16 cellular contexts compared by ENCODE assay signal in the genomic region with DNA sequence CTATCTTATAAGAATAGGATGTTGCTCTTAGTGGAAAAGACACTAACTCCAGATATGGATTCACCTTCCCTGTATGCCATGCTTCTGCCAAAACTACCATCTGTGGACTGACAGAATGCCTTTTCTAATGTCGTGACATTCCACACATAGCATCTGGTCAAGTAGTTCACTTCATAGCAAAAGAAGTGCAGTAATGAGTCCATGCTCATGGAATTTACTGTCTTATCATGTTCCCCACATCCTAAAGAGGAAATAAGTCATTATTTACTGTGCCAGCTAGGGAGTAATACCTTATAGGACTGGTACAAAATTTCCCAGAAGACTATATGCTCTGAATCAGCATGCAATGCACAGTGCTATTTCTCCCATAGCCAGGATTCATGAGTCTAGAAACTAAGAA.
A peak's percentile ranks its signal among the peaks of the same experiment; 100 is the strongest.
DNase-seq lines count a peak whose midpoint lies in the region; ATAC-seq and TF ChIP-seq lines count a peak whose summit lies in the region.
"Had no signal": no experiment of that assay in that cellular context is flagged by ENCODE, and none has a peak within 500 bp of the region (broad histone marks: within the 10 kb centered on the region; RNA-seq: fewer than 3 reads in every experiment).

No MANE protein-coding gene starts in this region.

- DNase-seq in EL (peak; percentile 90), RKO (ENCODE audit: low spot score) (peak; percentile 42), choroid plexus epithelial cell (ENCODE audit: low read depth) (peak; percentile 59), kidney tubule cell (ENCODE audit: low spot score) (peak; percentile 80), psoas muscle (no peak), adrenal gland (no peak), DMS153 treated with DMSO at 0.1 percent for 48 hours (lab: John Stamatoyannopoulos, UW; ENCODE audit: unreplicated experiment) (no peak)
- DNase-seq: dorsolateral prefrontal cortex; kidney; naive B cell; NCI-H1048; NCI-H2227 treated with DMSO at 0.1 percent for 48 hours; retina; stimulated activated CD4-positive, alpha-beta T cell treated with anti-CD3 and anti-CD28 coated beads, Interleukin-2, amount 100 ng/mL, for 24 hours had no signal

- H3K4me1 ChIP-seq in psoas muscle = no peaks in the 10 kb centered on the region
- H3K4me1 ChIP-seq in adrenal gland (replicated peaks in 1 of 2) = no peaks in the 10 kb centered on the region
- H3K4me1 ChIP-seq: tibial nerve had no signal

- H3K4me3 ChIP-seq in choroid plexus epithelial cell (ENCODE audit: low read depth, low read length) (no peak overlapping the region), psoas muscle (no peak overlapping the region), adrenal gland (no peak overlapping the region)
- H3K4me3 ChIP-seq: dorsolateral prefrontal cortex, tibial nerve had no signal

- H3K27ac ChIP-seq in psoas muscle (no peak overlapping the region), adrenal gland (no peak overlapping the region)
- H3K27ac ChIP-seq: dorsolateral prefrontal cortex, tibial nerve had no signal

- TF ChIP-seq CTCF in choroid plexus epithelial cell (conservative IDR thresholded peaks at IDR 0.05; ENCODE audit: low read depth, low read length) (no peak), psoas muscle (IDR thresholded peaks at IDR 0.05) (no peak), adrenal gland (IDR thresholded peaks at IDR 0.05) (no peak)

- intact Hi-C loops in psoas muscle (cut with DNase I) (no loop called here), adrenal gland (cut with DNase I) (no loop called here)

- no peak for ATAC-seq in psoas muscle
- ATAC-seq in HG03039 (IDR thresholded peaks at IDR 0.05; ENCODE audit: unreplicated experiment) = no peak

- H3K9me3 ChIP-seq in psoas muscle = no peaks in the 10 kb centered on the region
- no peaks in the 10 kb centered on the region for H3K9me3 ChIP-seq in adrenal gland (replicated peaks in 1 of 3)
- H3K9me3 ChIP-seq: tibial nerve had no signal

- no peak for TF ChIP-seq POLR2A in adrenal gland (IDR thresholded peaks at IDR 0.05)

- H3K36me3 ChIP-seq in psoas muscle (ENCODE audit: insufficient read depth in 1 of 2, low read depth in 1 of 2) = no peaks in the 10 kb centered on the region
- H3K36me3 ChIP-seq in adrenal gland (replicated peaks in 1 of 2) = no peaks in the 10 kb centered on the region
- H3K36me3 ChIP-seq: tibial nerve had no signal

- H3K27me3 ChIP-seq in psoas muscle (ENCODE audit: insufficient read depth in 3 of 3, low read length in 2 of 3) (no peaks in the 10 kb centered on the region), adrenal gland (no peaks in the 10 kb centered on the region)
- H3K27me3 ChIP-seq: tibial nerve had no signal

- 0 to 1% (median 0%) methylated on average over 1 of the region's 1 CpG for WGBS in psoas muscle, 3 donors
- WGBS in adrenal gland, 4 donors = 0% methylated on average over 1 of the region's 1 CpG

Comparison
In these comparisons a context has a peak if more than half of its experiments do, and no peak if none do; other contexts are left out.
1. DNase-seq: peak in EL (single experiment), RKO (single experiment), choroid plexus epithelial cell (single experiment) and kidney tubule cell (single experiment); none in psoas muscle (0 of 2), adrenal gland (0 of 7) and DMS153 treated with DMSO at 0.1 percent for 48 hours (single experiment).